In the genomic region with DNA sequence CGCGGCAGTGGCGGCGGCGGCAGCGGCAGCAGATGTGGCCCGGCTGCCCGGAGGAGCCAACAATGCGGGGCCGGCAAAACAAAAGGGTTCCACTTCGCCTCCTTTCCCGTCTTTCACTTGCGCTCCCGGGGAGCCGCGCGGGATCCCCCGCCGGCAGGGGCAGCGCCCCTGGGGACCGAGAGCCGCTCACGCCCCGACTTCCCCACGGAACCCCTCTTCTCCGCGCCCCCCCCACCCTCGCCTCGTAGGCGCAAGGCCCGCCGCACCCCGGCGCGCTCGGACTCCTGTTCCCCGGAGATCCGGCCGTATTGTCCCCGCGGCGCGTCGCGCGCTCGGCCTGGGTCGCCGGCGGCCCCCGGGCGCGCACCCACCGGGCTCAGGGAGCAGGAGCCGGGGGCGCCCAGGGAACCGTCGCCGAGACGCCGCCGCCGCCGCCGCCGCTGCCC, we compare ENCODE assay signal across 8 cellular contexts. TPM values are rescaled to one million over a fixed set of nuclear protein-coding genes. Genes with fewer than 3 reads are reported as not detected.
A peak's percentile ranks its signal among the peaks of the same experiment; 100 is the strongest.
DNase-seq lines count a peak whose midpoint lies in the region; ATAC-seq and TF ChIP-seq lines count a peak whose summit lies in the region.

No MANE protein-coding gene starts in this region.

- H3K4me1 Mint-ChIP-seq in activated naive CD4-positive, alpha-beta T cell treated with anti-CD3 and anti-CD28 coated beads for 36 hours (ENCODE audit: low read depth): peaks cover 4% of the 10 kb centered on the region
- H3K4me1 Mint-ChIP-seq in brain: peaks cover 46% of the 10 kb centered on the region

- peaks cover 32 to 46% of the 10 kb centered on the region in 2 donors for H3K4me1 ChIP-seq in thoracic aorta (ENCODE audit: control insufficient read depth in 1 of 2, low read depth in 2 of 2)

- H3K36me3 Mint-ChIP-seq in activated naive CD4-positive, alpha-beta T cell treated with anti-CD3 and anti-CD28 coated beads for 36 hours (ENCODE audit: low read depth): no peaks in the 10 kb centered on the region
- H3K36me3 Mint-ChIP-seq in brain: no peaks in the 10 kb centered on the region

- DNase-seq in activated naive CD4-positive, alpha-beta T cell treated with anti-CD3 and anti-CD28 coated beads for 36 hours: no peak
- DNase-seq in activated naive CD4-positive, alpha-beta T cell (lab: John Stamatoyannopoulos, UW): no peak
- DNase-seq in left kidney (ENCODE audit: low read depth, low spot score): peak; percentile 54
- DNase-seq in thoracic aorta (ENCODE audit: low spot score): no peak
- DNase-seq in foreskin melanocyte: no peak
- DNase-seq in effector CD4-positive, alpha-beta T cell: no peak

- TF ChIP-seq CTCF in brain (conservative IDR thresholded peaks at IDR 0.05) (no peak), thoracic aorta (IDR thresholded peaks at IDR 0.05) (no peak)

- H3K27me3 ChIP-seq in thoracic aorta (replicated peaks; ENCODE audit: insufficient read depth): no peaks in the 10 kb centered on the region

- ATAC-seq in thoracic aorta (ENCODE audit: insufficient number of reproducible peaks, low FRiP score, low read depth) (peak; percentile 3), HG03521 (IDR thresholded peaks at IDR 0.05; ENCODE audit: unreplicated experiment) (no peak)

- H3K27ac ChIP-seq in thoracic aorta: peak overlapping the region; percentile 95 to 97

- CTCF ChIA-PET in activated naive CD4-positive, alpha-beta T cell treated with anti-CD3 and anti-CD28 coated beads for 36 hours (lab: Charles Lee): no interaction called here

- H3K9me3 ChIP-seq in thoracic aorta: no peaks in the 10 kb centered on the region

- H3K4me3 Mint-ChIP-seq in activated naive CD4-positive, alpha-beta T cell treated with anti-CD3 and anti-CD28 coated beads for 36 hours: peak overlapping the region; percentile 46
- H3K4me3 Mint-ChIP-seq in brain: peak overlapping the region; percentile 81 to 94 (median 84)

- no peak overlapping the region for H3K27ac Mint-ChIP-seq in activated naive CD4-positive, alpha-beta T cell treated with anti-CD3 and anti-CD28 coated beads for 36 hours
- peak overlapping the region in 4 of 5 experiments; percentile 68 to 91 (median 88) for H3K27ac Mint-ChIP-seq in brain

- peak overlapping the region; percentile 93 for H3K4me3 ChIP-seq in thoracic aorta

- intact Hi-C loops in activated naive CD4-positive, alpha-beta T cell treated with anti-CD3 and anti-CD28 coated beads for 36 hours (cut with micrococcal nuclease): no loop called here

- H3K9me3 Mint-ChIP-seq in activated naive CD4-positive, alpha-beta T cell treated with anti-CD3 and anti-CD28 coated beads for 36 hours: no peaks in the 10 kb centered on the region
- H3K9me3 Mint-ChIP-seq in brain: peaks cover 0 to 3% (median 0%) of the 10 kb centered on the region in 5 experiments

- peaks cover 39% of the 10 kb centered on the region for H3K27me3 Mint-ChIP-seq in activated naive CD4-positive, alpha-beta T cell treated with anti-CD3 and anti-CD28 coated beads for 36 hours (ENCODE audit: low read depth)
- no peaks in the 10 kb centered on the region for H3K27me3 Mint-ChIP-seq in brain

- H3K36me3 ChIP-seq in thoracic aorta: no peaks in the 10 kb centered on the region

RNA-seq across cellular contexts. Expression of gene CTBP2, which starts 0.9 kb away (rescaled TPM):
- under 1 TPM; 0.19 to 0.42 TPM for total RNA-seq in activated naive CD4-positive, alpha-beta T cell treated with anti-CD3 and anti-CD28 coated beads for 36 hours
- polyA plus RNA-seq in brain (ENCODE audit: insufficient read depth, low read depth, low replicate concordance): 37.8 TPM
- 10 to 100 TPM; 62.8 to 80.6 TPM for total RNA-seq in thoracic aorta

Comparison
In these comparisons a context has a peak if more than half of its experiments do, and no peak if none do; other contexts are left out.
1. RNA of gene CTBP2, which starts 0.9 kb away (total RNA-seq): 62.8 to 80.6 TPM in thoracic aorta; 0.19 to 0.42 TPM in activated naive CD4-positive, alpha-beta T cell treated with anti-CD3 and anti-CD28 coated beads for 36 hours; every median in the first group is over 10 times any median in the second.